22 cellular contexts compared by ENCODE assay signal in the genomic region with DNA sequence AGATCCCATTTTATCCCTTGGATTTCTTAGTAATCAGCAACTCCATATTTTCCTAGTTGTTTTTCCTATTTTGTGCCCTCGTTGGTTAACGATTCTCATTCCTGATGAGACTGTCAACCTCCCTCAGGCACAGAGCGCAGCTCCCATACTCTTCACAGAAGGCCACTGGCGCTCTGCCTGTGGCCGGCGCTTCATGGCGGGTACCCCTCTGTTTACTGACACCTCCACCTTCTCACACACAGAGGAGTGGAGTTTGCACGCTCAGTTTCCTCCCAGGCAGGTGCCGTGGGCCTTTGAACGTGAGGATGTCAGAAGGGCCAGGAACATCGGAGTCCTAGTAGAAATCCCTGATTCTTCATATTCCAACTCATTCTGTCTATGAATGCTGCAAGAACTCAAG.
"Had no signal": no experiment of that assay in that cellular context is flagged by ENCODE, and none has a peak within 500 bp of the region (broad histone marks: within the 10 kb centered on the region; RNA-seq: fewer than 3 reads in every experiment).

No MANE protein-coding gene starts in this region.

- H3K36me3 ChIP-seq: cardiac muscle cell, left ventricle myocardium inferior, tibial artery had no signal

- ATAC-seq: body of pancreas, sciatic nerve had no signal

- H3K4me1 Mint-ChIP-seq: activated naive CD4-positive, alpha-beta T cell treated with anti-CD3 and anti-CD28 coated beads, Interleukin-2, amount 50 U/mL, for 24 hours had no signal

- H3K27me3 Mint-ChIP-seq: activated naive CD4-positive, alpha-beta T cell treated with anti-CD3 and anti-CD28 coated beads, Interleukin-2, amount 50 U/mL, for 24 hours; stimulated activated naive CD8-positive, alpha-beta T cell treated with anti-CD3 and anti-CD28 coated beads, Interleukin-15, Interleukin-2, amounts not matched to agents 100 ng/mL and 50 ng/mL, for 24 hours had no signal

- H3K27ac ChIP-seq: body of pancreas, cardiac muscle cell, left ventricle myocardium inferior, tibial artery had no signal

- DNase-seq: activated CD4-positive, alpha-beta memory T cell treated with anti-CD3 and anti-CD28 coated beads, Interleukin-2, amount 10 ng/mL, durations not matched to agents 7 days and 5 days; activated CD4-positive, alpha-beta T cell treated with anti-CD3 and anti-CD28 coated beads, Interleukin-2, amount 10 ng/mL, durations not matched to agents 24 days and 14 days; activated gamma-delta T cell treated with Interleukin-2 at 50 U/mL for 16 hours; activated T-cell treated with anti-CD3 and anti-CD28 coated beads, Interleukin-2, amount 50 U/mL, for 1 hour; anterior cingulate cortex; effector CD4-positive, alpha-beta T cell; foreskin melanocyte; hippocampal formation; left ventricle myocardium inferior; nephron progenitor cell; nucleus accumbens; small intestine; stimulated activated CD4-positive, alpha-beta T cell treated with anti-CD3 and anti-CD28 coated beads, Interleukin-15, amount 100 ng/mL, for 24 hours; stimulated activated CD4-positive, alpha-beta T cell treated with anti-CD3 and anti-CD28 coated beads, Interleukin-4, amount 100 ng/mL, for 1 hour; substantia nigra; tibial artery had no signal

- H3K36me3 Mint-ChIP-seq: activated naive CD4-positive, alpha-beta T cell treated with anti-CD3 and anti-CD28 coated beads, Interleukin-2, amount 50 U/mL, for 24 hours had no signal

- H3K4me1 ChIP-seq: body of pancreas, left ventricle myocardium inferior, tibial artery had no signal

- H3K27me3 ChIP-seq: body of pancreas, cardiac muscle cell, tibial artery had no signal

- H3K4me3 ChIP-seq: body of pancreas, cardiac muscle cell, left ventricle myocardium inferior, tibial artery had no signal

- H3K27ac Mint-ChIP-seq: activated CD4-positive, alpha-beta memory T cell treated with anti-CD3 and anti-CD28 coated beads, Interleukin-2, amount 10 ng/mL, durations not matched to agents 7 days and 5 days; activated CD4-positive, alpha-beta T cell treated with anti-CD3 and anti-CD28 coated beads, Interleukin-2, amount 10 ng/mL, durations not matched to agents 24 days and 14 days; activated naive CD4-positive, alpha-beta T cell treated with anti-CD3 and anti-CD28 coated beads, Interleukin-2, amount 50 U/mL, for 24 hours; nephron progenitor cell; stimulated activated naive CD8-positive, alpha-beta T cell treated with anti-CD3 and anti-CD28 coated beads, Interleukin-15, Interleukin-2, amounts not matched to agents 100 ng/mL and 50 ng/mL, for 24 hours; T-helper 1 cell treated with Interleukin-12 subunit alpha and Interleukin-12 subunit beta and Interleukin-4 antibody, amounts not matched to agents 30 μg/mL and 1 μg/mL, for 36 hours had no signal

- H3K9me3 Mint-ChIP-seq: activated CD4-positive, alpha-beta memory T cell treated with anti-CD3 and anti-CD28 coated beads, Interleukin-2, amount 10 ng/mL, durations not matched to agents 7 days and 5 days; activated CD4-positive, alpha-beta T cell treated with anti-CD3 and anti-CD28 coated beads, Interleukin-2, amount 10 ng/mL, durations not matched to agents 24 days and 14 days; activated naive CD4-positive, alpha-beta T cell treated with anti-CD3 and anti-CD28 coated beads, Interleukin-2, amount 50 U/mL, for 24 hours; stimulated activated naive CD8-positive, alpha-beta T cell treated with anti-CD3 and anti-CD28 coated beads, Interleukin-15, Interleukin-2, amounts not matched to agents 100 ng/mL and 50 ng/mL, for 24 hours; T-helper 1 cell treated with Interleukin-12 subunit alpha and Interleukin-12 subunit beta and Interleukin-4 antibody, amounts not matched to agents 30 μg/mL and 1 μg/mL, for 36 hours had no signal

- H3K9me3 ChIP-seq: body of pancreas, tibial artery had no signal

- H3K4me3 Mint-ChIP-seq: activated CD4-positive, alpha-beta memory T cell treated with anti-CD3 and anti-CD28 coated beads, Interleukin-2, amount 10 ng/mL, durations not matched to agents 7 days and 5 days; activated CD4-positive, alpha-beta T cell treated with anti-CD3 and anti-CD28 coated beads, Interleukin-2, amount 10 ng/mL, durations not matched to agents 24 days and 14 days; activated naive CD4-positive, alpha-beta T cell treated with anti-CD3 and anti-CD28 coated beads, Interleukin-2, amount 50 U/mL, for 24 hours; nephron progenitor cell; stimulated activated naive CD8-positive, alpha-beta T cell treated with anti-CD3 and anti-CD28 coated beads, Interleukin-15, Interleukin-2, amounts not matched to agents 100 ng/mL and 50 ng/mL, for 24 hours; T-helper 1 cell treated with Interleukin-12 subunit alpha and Interleukin-12 subunit beta and Interleukin-4 antibody, amounts not matched to agents 30 μg/mL and 1 μg/mL, for 36 hours had no signal
